In the genomic region with DNA sequence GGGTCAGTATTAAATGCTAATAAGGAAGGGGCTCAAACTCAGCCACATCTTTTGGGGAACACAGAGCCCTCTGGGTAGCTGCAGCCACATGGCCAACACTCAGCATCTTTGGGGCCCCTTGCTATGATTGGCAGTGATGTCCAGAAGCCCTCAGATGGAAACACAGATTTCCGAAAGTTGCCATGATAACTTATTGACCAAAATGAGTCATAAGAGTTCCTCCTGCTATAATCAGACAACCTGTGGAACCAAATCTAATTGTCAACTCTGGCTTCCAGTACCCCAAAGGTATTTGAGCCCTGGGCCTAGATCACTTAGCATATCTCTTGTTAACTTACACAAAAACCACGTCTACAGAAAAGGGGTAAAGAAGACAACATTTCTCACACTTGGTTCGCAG, we compare ENCODE assay signal across 13 cellular contexts.
A peak's percentile ranks its signal among the peaks of the same experiment; 100 is the strongest.
DNase-seq lines count a peak whose midpoint lies in the region; ATAC-seq, FAIRE-seq and TF ChIP-seq lines count a peak whose summit lies in the region.
"Had no signal": no experiment of that assay in that cellular context is flagged by ENCODE, and none has a peak within 500 bp of the region (broad histone marks: within the 10 kb centered on the region; RNA-seq: fewer than 3 reads in every experiment).

No MANE protein-coding gene starts in this region.

- TF ChIP-seq POLR2A in GM12891 (IDR thresholded peaks at IDR 0.05; ENCODE audit: low read depth, low read length): no peak

- ATAC-seq in GM19452 (IDR thresholded peaks at IDR 0.05; ENCODE audit: unreplicated experiment): peak; percentile 38
- peak; percentile 37 for ATAC-seq in HG02852 (IDR thresholded peaks at IDR 0.05; ENCODE audit: unreplicated experiment)
- ATAC-seq in HG03520 (IDR thresholded peaks at IDR 0.05; ENCODE audit: unreplicated experiment): peak; percentile 29

- peak; percentile 71 for FAIRE-seq in GM12891 (lab: Jason Lieb, UNC)

- TF ChIP-seq CTCF in GM10266 (IDR thresholded peaks at IDR 0.05; ENCODE audit: control insufficient read depth, insufficient read depth, low read depth, missing control alignments): no peak

- no peak for DNase-seq in GM12891 (ENCODE audit: insufficient read length, low spot score)
- no peak for DNase-seq in stimulated activated CD4-positive, alpha-beta T cell treated with anti-CD3 and anti-CD28 coated beads, Interleukin-2, amount 100 ng/mL, for 24 hours
- DNase-seq in COR-L47 (lab: John Stamatoyannopoulos, UW): no peak
- DNase-seq in GM10266 (ENCODE audit: extremely low spot score): no peak
- no peak for DNase-seq in NCI-H2227 (lab: John Stamatoyannopoulos, UW; ENCODE audit: unreplicated experiment)
- DNase-seq: activated naive CD4-positive, alpha-beta T cell treated with anti-CD3 and anti-CD28 coated beads, Interleukin-2, amount 10 ng/mL, durations not matched to agents 7 days and 5 days; caudate nucleus; DND-41; NCI-H187; T-helper 1 cell had no signal

TF ChIP-seq in GM12891, 5 proteins besides CTCF, POLR2A, EP300 and RAD21:
- TF ChIP-seq PAX5 (IDR thresholded peaks at IDR 0.05; ENCODE audit: insufficient read depth, low read length, severe bottlenecking) (no peak), SPI1 (IDR thresholded peaks at IDR 0.05; ENCODE audit: low read depth, low read length) (no peak), POU2F2 (IDR thresholded peaks at IDR 0.05; ENCODE audit: low read depth, low read length) (no peak), TAF1 (IDR thresholded peaks at IDR 0.05; ENCODE audit: low read depth, low read length) (no peak)
